Comparison of ENCODE assay signal across 1 cellular context in the genomic region with DNA sequence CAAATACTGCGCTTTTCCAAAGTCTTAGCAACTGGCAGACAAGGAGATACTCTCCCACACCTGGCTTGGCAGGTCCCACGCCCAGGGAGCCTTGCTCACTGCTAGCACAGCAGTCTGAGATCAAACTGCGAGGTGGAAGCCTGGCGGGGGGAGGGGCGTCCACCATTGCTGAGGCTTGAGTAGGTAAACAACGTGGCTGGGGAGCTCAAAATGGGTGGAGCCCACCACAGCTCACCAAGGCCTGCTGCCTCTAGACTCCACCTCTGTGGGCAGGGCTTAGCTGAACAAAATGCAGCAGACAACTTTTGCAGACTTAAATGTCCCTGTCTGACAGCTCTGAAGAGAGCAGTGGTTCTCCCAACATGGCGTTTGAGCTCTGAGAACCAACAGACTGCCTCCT.
TF ChIP-seq lines count a peak whose summit lies in the region.

No MANE protein-coding gene starts in this region.

TF ChIP-seq in HepG2, 621 proteins besides CTCF, POLR2A, EP300 and RAD21 (continued from another document and continues in another):
- TF ChIP-seq YEATS4 (CRISPR knock-in tag; IDR thresholded peaks at IDR 0.05; ENCODE audit: borderline replicate concordance) (peak; percentile 68), FOXP1 (IDR thresholded peaks at IDR 0.05) (no peak), FOXP1 (CRISPR knock-in tag; IDR thresholded peaks at IDR 0.05) (peak; percentile 65; the same call in 1 of the 2 replicates), ARID2 (CRISPR knock-in tag; IDR thresholded peaks at IDR 0.05; ENCODE audit: borderline replicate concordance) (no peak), REL (CRISPR knock-in tag; conservative IDR thresholded peaks at IDR 0.05) (no peak), GLMP (CRISPR knock-in tag; IDR thresholded peaks at IDR 0.05; ENCODE audit: borderline replicate concordance) (no peak), TEAD3 (CRISPR knock-in tag; optimal IDR thresholded peaks at IDR 0.05; ENCODE audit: borderline replicate concordance) (peak; percentile 8), FOXA1 (IDR thresholded peaks at IDR 0.05) (no peak), FOXA1 (CRISPR knock-in tag; IDR thresholded peaks at IDR 0.05) (peak; percentile 88), ZNF232 (CRISPR knock-in tag; IDR thresholded peaks at IDR 0.05; ENCODE audit: borderline replicate concordance) (no peak), ZBTB39 (CRISPR knock-in tag; IDR thresholded peaks at IDR 0.05) (no peak), TAF1 (CRISPR knock-in tag; IDR thresholded peaks at IDR 0.05) (peak; percentile 34; the same call in 1 of the 2 replicates), ZNF678 (CRISPR knock-in tag; IDR thresholded peaks at IDR 0.05) (no peak), SOX13 (IDR thresholded peaks at IDR 0.05) (no peak), SOX13 (CRISPR knock-in tag; conservative IDR thresholded peaks at IDR 0.05 in 1 of 2, IDR thresholded peaks at IDR 0.05 in 1 of 2) (peak in 1 of 2 experiments; percentile 22; a peak in 1 of 4 replicates), ZNF788 (CRISPR knock-in tag; IDR thresholded peaks at IDR 0.05; ENCODE audit: borderline replicate concordance) (peak; percentile 32; the same call in 1 of the 2 replicates), ZNF839 (CRISPR knock-in tag; IDR thresholded peaks at IDR 0.05; ENCODE audit: borderline replicate concordance) (no peak), ZFAT (CRISPR knock-in tag; conservative IDR thresholded peaks at IDR 0.05) (no peak), ZSCAN21 (CRISPR knock-in tag; IDR thresholded peaks at IDR 0.05; ENCODE audit: borderline replicate concordance) (no peak), ZNF292 (CRISPR knock-in tag; IDR thresholded peaks at IDR 0.05; ENCODE audit: borderline replicate concordance, low read depth) (peak; percentile 80; the same call in 1 of the 2 replicates), MLXIP (CRISPR knock-in tag; IDR thresholded peaks at IDR 0.05; ENCODE audit: borderline replicate concordance) (no peak), ETV5 (CRISPR knock-in tag; IDR thresholded peaks at IDR 0.05; ENCODE audit: borderline replicate concordance) (no peak), JUNB (CRISPR knock-in tag; IDR thresholded peaks at IDR 0.05; ENCODE audit: borderline replicate concordance) (no peak), SRSF4 (IDR thresholded peaks at IDR 0.05; ENCODE audit: low read depth, low read length, poor library complexity, severe bottlenecking) (no peak), LCORL (IDR thresholded peaks at IDR 0.05) (no peak), LCORL (CRISPR knock-in tag; IDR thresholded peaks at IDR 0.05) (peak; percentile 42; the same call in 1 of the 2 replicates), REXO4 (CRISPR knock-in tag; IDR thresholded peaks at IDR 0.05; ENCODE audit: borderline replicate concordance) (no peak), IKZF5 (CRISPR knock-in tag; IDR thresholded peaks at IDR 0.05) (0 out of 2 replicates have a peak, but pooled peaks have one; percentile 23), GATAD2A (CRISPR knock-in tag; IDR thresholded peaks at IDR 0.05) (peak; percentile 31; the same call in 1 of the 2 replicates), ZNF547 (CRISPR knock-in tag; IDR thresholded peaks at IDR 0.05) (no peak), FOXA3 (CRISPR knock-in tag; IDR thresholded peaks at IDR 0.05) (peak; percentile 83), ZNF883 (CRISPR knock-in tag; IDR thresholded peaks at IDR 0.05; ENCODE audit: not compliant biosample characterization) (peak; percentile 17), PHF5A (CRISPR knock-in tag; IDR thresholded peaks at IDR 0.05; ENCODE audit: low read depth, unreplicated experiment) (no peak), GFI1 (CRISPR knock-in tag; IDR thresholded peaks at IDR 0.05; ENCODE audit: borderline replicate concordance) (no peak), FOSL2 (CRISPR knock-in tag; IDR thresholded peaks at IDR 0.05) (no peak), MAX (IDR thresholded peaks at IDR 0.05) (peak; percentile 37; the same call in 1 of the 2 replicates), ZNF430 (CRISPR knock-in tag; IDR thresholded peaks at IDR 0.05) (no peak), ZFP41 (CRISPR knock-in tag; IDR thresholded peaks at IDR 0.05; ENCODE audit: borderline replicate concordance) (no peak), ARID4A (CRISPR knock-in tag; IDR thresholded peaks at IDR 0.05; ENCODE audit: borderline replicate concordance) (peak; percentile 62; the same call in 1 of the 2 replicates), DMAP1 (CRISPR knock-in tag; IDR thresholded peaks at IDR 0.05) (no peak), ZNF274 (CRISPR knock-in tag; IDR thresholded peaks at IDR 0.05) (0 out of 2 replicates have a peak, but pooled peaks have one; percentile 18)
- TF ChIP-seq, protein P1, sequence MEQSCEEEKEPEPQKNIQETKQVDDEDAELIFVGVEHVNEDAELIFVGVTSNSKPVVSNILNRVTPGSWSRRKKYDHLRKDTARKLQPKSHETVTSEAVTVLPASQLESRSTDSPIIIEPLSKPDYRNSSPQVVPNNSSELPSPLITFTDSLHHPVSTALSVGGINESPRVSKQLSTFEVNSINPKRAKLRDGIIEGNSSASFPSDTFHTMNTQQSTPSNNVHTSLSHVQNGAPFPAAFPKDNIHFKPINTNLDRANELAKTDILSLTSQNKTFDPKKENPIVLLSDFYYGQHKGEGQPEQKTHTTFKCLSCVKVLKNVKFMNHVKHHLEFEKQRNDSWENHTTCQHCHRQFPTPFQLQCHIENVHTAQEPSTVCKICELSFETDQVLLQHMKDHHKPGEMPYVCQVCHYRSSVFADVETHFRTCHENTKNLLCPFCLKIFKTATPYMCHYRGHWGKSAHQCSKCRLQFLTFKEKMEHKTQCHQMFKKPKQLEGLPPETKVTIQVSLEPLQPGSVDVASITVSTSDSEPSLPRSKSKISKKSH (CRISPR knock-in tag; IDR thresholded peaks at IDR 0.05; ENCODE audit: borderline replicate concordance) = no peak
- TF ChIP-seq, protein P2, sequence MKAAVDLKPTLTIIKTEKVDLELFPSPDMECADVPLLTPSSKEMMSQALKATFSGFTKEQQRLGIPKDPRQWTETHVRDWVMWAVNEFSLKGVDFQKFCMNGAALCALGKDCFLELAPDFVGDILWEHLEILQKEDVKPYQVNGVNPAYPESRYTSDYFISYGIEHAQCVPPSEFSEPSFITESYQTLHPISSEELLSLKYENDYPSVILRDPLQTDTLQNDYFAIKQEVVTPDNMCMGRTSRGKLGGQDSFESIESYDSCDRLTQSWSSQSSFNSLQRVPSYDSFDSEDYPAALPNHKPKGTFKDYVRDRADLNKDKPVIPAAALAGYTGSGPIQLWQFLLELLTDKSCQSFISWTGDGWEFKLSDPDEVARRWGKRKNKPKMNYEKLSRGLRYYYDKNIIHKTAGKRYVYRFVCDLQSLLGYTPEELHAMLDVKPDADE (CRISPR knock-in tag; IDR thresholded peaks at IDR 0.05) = no peak
